25 cellular contexts compared by ENCODE assay signal in the genomic region with DNA sequence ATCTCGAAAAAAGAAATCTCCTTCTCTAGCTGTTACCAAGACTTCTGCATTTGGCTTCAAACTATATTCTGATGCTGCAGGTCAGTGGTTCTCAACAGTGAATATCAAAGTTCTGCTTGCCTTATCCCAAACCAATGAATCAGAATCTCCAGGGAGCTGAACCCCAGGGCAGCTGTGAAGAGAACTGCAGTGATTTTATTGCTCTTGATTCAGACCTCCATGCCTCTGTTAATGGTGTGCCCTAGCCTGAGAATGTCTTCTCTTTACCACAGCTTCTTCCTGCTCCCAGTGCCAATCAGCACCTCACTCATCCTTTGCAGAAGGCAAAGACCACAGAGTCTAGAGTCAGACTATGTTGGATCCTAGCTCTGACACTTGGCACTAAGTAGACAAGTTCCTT. TPM values are rescaled to one million over a fixed set of nuclear protein-coding genes. Genes with fewer than 3 reads are reported as not detected.
A peak's percentile ranks its signal among the peaks of the same experiment; 100 is the strongest.
DNase-seq lines count a peak whose midpoint lies in the region; ATAC-seq and TF ChIP-seq lines count a peak whose summit lies in the region.
"Had no signal": no experiment of that assay in that cellular context is flagged by ENCODE, and none has a peak within 500 bp of the region (broad histone marks: within the 10 kb centered on the region; RNA-seq: fewer than 3 reads in every experiment).

No MANE protein-coding gene starts in this region.

- TF ChIP-seq CTCF in DND-41 (IDR thresholded peaks at IDR 0.05; ENCODE audit: borderline replicate concordance, extremely low read depth, low read length, poor library complexity, severe bottlenecking) (no peak), fibroblast of mammary gland (conservative IDR thresholded peaks at IDR 0.05; ENCODE audit: control insufficient read depth, insufficient read depth, low read depth, low read length) (no peak), osteoblast (IDR thresholded peaks at IDR 0.05; ENCODE audit: extremely low read depth, low read depth, low read length) (no peak)
- no peak for TF ChIP-seq CTCF in activated CD8-positive, alpha-beta T cell treated with anti-CD3 and anti-CD28 coated beads for 36 hours (IDR thresholded peaks at IDR 0.05)

- H3K9me3 ChIP-seq in DND-41 (ENCODE audit: insufficient read depth, low read length, severe bottlenecking) (no peaks in the 10 kb centered on the region), T-helper 17 cell (ENCODE audit: control insufficient read depth, low read length, poor library complexity, severe bottlenecking) (no peaks in the 10 kb centered on the region), osteoblast (ENCODE audit: low read depth, low read length) (no peaks in the 10 kb centered on the region)
- H3K9me3 ChIP-seq: SK-N-SH had no signal

- no peaks in the 10 kb centered on the region for H3K9me3 Mint-ChIP-seq in activated CD8-positive, alpha-beta T cell treated with anti-CD3 and anti-CD28 coated beads for 36 hours
- H3K9me3 Mint-ChIP-seq: GM23338 had no signal

- POLR2A ChIA-PET in activated CD8-positive, alpha-beta T cell treated with anti-CD3 and anti-CD28 coated beads for 36 hours (lab: Charles Lee): interaction anchor here (0.6 kb wide), 1 partner anchor 13 kb away, joined by 4 read pairs; no protein-coding TSS in a partner anchor

- 0 out of 3 replicates have a peak, but pooled peaks have one; percentile 44 for ATAC-seq in DND-41 (ENCODE audit: insufficient read depth, low read depth)
- ATAC-seq in T-helper 17 cell: no peak
- ATAC-seq in activated CD8-positive, alpha-beta T cell treated with anti-CD3 and anti-CD28 coated beads for 36 hours: no peak
- ATAC-seq: GM23338, PC-3 had no signal

- H3K4me3 ChIP-seq in DND-41 (ENCODE audit: low read depth in 1 of 2, low read length in 2 of 2) (no peak overlapping the region), fibroblast of mammary gland (ENCODE audit: control insufficient read depth, low read depth, low read length) (no peak overlapping the region), osteoblast (ENCODE audit: insufficient read depth, low read length) (no peak overlapping the region)
- H3K4me3 ChIP-seq: GM23338 had no signal

- H3K27ac ChIP-seq in DND-41 (ENCODE audit: low read length) (no peak overlapping the region), osteoblast (ENCODE audit: low read depth, low read length) (no peak overlapping the region), caudate nucleus (ENCODE audit: low read depth, low read length) (no peak overlapping the region)

- H3K27me3 Mint-ChIP-seq in T-helper 17 cell: no peaks in the 10 kb centered on the region
- no peaks in the 10 kb centered on the region for H3K27me3 Mint-ChIP-seq in activated CD8-positive, alpha-beta T cell treated with anti-CD3 and anti-CD28 coated beads for 36 hours

- H3K4me1 Mint-ChIP-seq in T-helper 17 cell: peaks cover 9% of the 10 kb centered on the region
- peaks cover 2% of the 10 kb centered on the region for H3K4me1 Mint-ChIP-seq in activated CD8-positive, alpha-beta T cell treated with anti-CD3 and anti-CD28 coated beads for 36 hours (ENCODE audit: low read depth)

- H3K9ac ChIP-seq in DND-41 (ENCODE audit: low read depth, low read length): no peak overlapping the region
- H3K9ac ChIP-seq: SK-N-SH had no signal

- H3K79me2 ChIP-seq in DND-41 (ENCODE audit: insufficient read depth, low read length) (no peaks in the 10 kb centered on the region), osteoblast (ENCODE audit: insufficient read depth, low read length) (no peaks in the 10 kb centered on the region)

- H4K20me1 ChIP-seq in DND-41 (ENCODE audit: insufficient read depth, low read length) (no peaks in the 10 kb centered on the region), osteoblast (ENCODE audit: insufficient read depth, low read length) (peaks cover 5% of the 10 kb centered on the region)

- H3K4me1 ChIP-seq in DND-41 (ENCODE audit: insufficient read depth, low read length): no peaks in the 10 kb centered on the region
- H3K4me1 ChIP-seq in osteoblast (ENCODE audit: insufficient read depth, low read length): no peaks in the 10 kb centered on the region

- H2AFZ ChIP-seq in DND-41 (ENCODE audit: low read depth, low read length) (no peak overlapping the region), osteoblast (ENCODE audit: low read length) (no peak overlapping the region)
- H2AFZ ChIP-seq: GM23338 had no signal

- H3K4me2 ChIP-seq in DND-41 (ENCODE audit: insufficient read depth, low read length): no peak overlapping the region
- no peak overlapping the region for H3K4me2 ChIP-seq in osteoblast (ENCODE audit: insufficient read depth, low read length)
- H3K4me2 ChIP-seq: GM23338, SK-N-SH had no signal

- CTCF ChIA-PET in activated CD8-positive, alpha-beta T cell treated with anti-CD3 and anti-CD28 coated beads for 36 hours (lab: Charles Lee): interaction anchor here (1.8 kb wide), 1 partner anchor 173 kb away, joined by 10 read pairs; no protein-coding TSS in a partner anchor

- no peak for DNase-seq in DND-41
- no peak for DNase-seq in T-helper 17 cell
- peak; percentile 44 for DNase-seq in fibroblast of mammary gland (ENCODE audit: low read depth)
- DNase-seq in osteoblast (ENCODE audit: insufficient read length, low spot score, missing footprints): peak; percentile 14
- no peak for DNase-seq in caudate nucleus (lab: John Stamatoyannopoulos, UW)
- no peak for DNase-seq in activated CD8-positive, alpha-beta T cell treated with anti-CD3 and anti-CD28 coated beads for 36 hours
- DNase-seq in EL: no peak
- no peak for DNase-seq in NCI-H524 (lab: John Stamatoyannopoulos, UW)
- DNase-seq: 8988T; Calu3; DMS79 treated with DMSO at 0.1 percent for 48 hours; HCEC 1CT; NCI-H1092; NCI-H1417 treated with DMSO at 0.1 percent for 48 hours; NCI-H1694 treated with DMSO at 0.1 percent for 48 hours; NCI-H2081 treated with DMSO at 0.1 percent for 48 hours; NCI-H2171; NCI-H345; NCI-H524 treated with DMSO at 0.1 percent for 48 hours; NCI-H774; NK-92 treated with Interleukin-12 subunit alpha and Interleukin-12 subunit beta, amount 100 ng/mL, for 24 hours; PC-3; SK-N-SH had no signal

- H3K27me3 ChIP-seq in DND-41 (ENCODE audit: insufficient read depth, low read length, poor library complexity) (no peaks in the 10 kb centered on the region), osteoblast (ENCODE audit: insufficient read depth, low read length) (no peaks in the 10 kb centered on the region)

- peaks cover 20% of the 10 kb centered on the region for H3K36me3 Mint-ChIP-seq in T-helper 17 cell (ENCODE audit: low read depth)
- H3K36me3 Mint-ChIP-seq in activated CD8-positive, alpha-beta T cell treated with anti-CD3 and anti-CD28 coated beads for 36 hours (ENCODE audit: low read depth): peaks cover 68% of the 10 kb centered on the region

- intact Hi-C loops in activated CD8-positive, alpha-beta T cell treated with anti-CD3 and anti-CD28 coated beads for 36 hours (cut with micrococcal nuclease): no loop called here

- no peak overlapping the region for H3K4me3 Mint-ChIP-seq in T-helper 17 cell
- H3K4me3 Mint-ChIP-seq in activated CD8-positive, alpha-beta T cell treated with anti-CD3 and anti-CD28 coated beads for 36 hours: no peak overlapping the region
- H3K4me3 Mint-ChIP-seq: GM23338 had no signal

- peak overlapping the region; percentile 19 for H3K27ac Mint-ChIP-seq in T-helper 17 cell
- H3K27ac Mint-ChIP-seq in activated CD8-positive, alpha-beta T cell treated with anti-CD3 and anti-CD28 coated beads for 36 hours: no peak overlapping the region
- H3K27ac Mint-ChIP-seq: GM23338 had no signal

- H3K36me3 ChIP-seq in DND-41 (ENCODE audit: insufficient read depth, low read length): peaks cover 72% of the 10 kb centered on the region
- H3K36me3 ChIP-seq in osteoblast (ENCODE audit: insufficient read depth, low read length): peaks cover 17% of the 10 kb centered on the region

RNA-seq across cellular contexts. Expression of a gene that starts 46.2 kb away (rescaled TPM):
- under 1 TPM in 1 of 2 donors, not detected in 1; 0.35 TPM for total RNA-seq in T-helper 17 cell
- not detected in 2 replicates for total RNA-seq in osteoblast
- not detected for total RNA-seq in activated CD8-positive, alpha-beta T cell treated with anti-CD3 and anti-CD28 coated beads for 36 hours
- total RNA-seq: Calu3, GM23338, HT-29, PC-3 had no signal

Comparison
In these comparisons a context has a peak if more than half of its experiments do, and no peak if none do; other contexts are left out.
1. DNase-seq: peak in fibroblast of mammary gland (single experiment) and osteoblast (single experiment); none in DND-41 (single experiment), T-helper 17 cell (0 of 3), caudate nucleus (0 of 61), activated CD8-positive, alpha-beta T cell treated with anti-CD3 and anti-CD28 coated beads for 36 hours (single experiment), EL (single experiment) and NCI-H524 (0 of 2).